In genomic region chr16:51924744-51925143, GRCh38 we compare ENCODE assay signal across 17 cellular contexts.
DNase-seq lines count a peak whose midpoint lies in the region; ATAC-seq and TF ChIP-seq lines count a peak whose summit lies in the region.
"Had no signal": no experiment of that assay in that cellular context is flagged by ENCODE, and none has a peak within 500 bp of the region (broad histone marks: within the 10 kb centered on the region; RNA-seq: fewer than 3 reads in every experiment).

No MANE protein-coding gene starts in this region.

- ATAC-seq in GM21447 (IDR thresholded peaks at IDR 0.05; ENCODE audit: unreplicated experiment): no peak
- ATAC-seq: GM12878 had no signal

- no peak for TF ChIP-seq CTCF in stomach (IDR thresholded peaks at IDR 0.05)

- peak; percentile 58 for DNase-seq in DMS53 (lab: John Stamatoyannopoulos, UW)
- peak; percentile 25 for DNase-seq in DMS53 treated with DMSO at 0.1 percent for 48 hours (lab: John Stamatoyannopoulos, UW; ENCODE audit: unreplicated experiment)
- peak; percentile 13 for DNase-seq in mucosa of gallbladder (ENCODE audit: low spot score)
- DNase-seq in stomach: no peak
- DNase-seq in NCI-H510A treated with DMSO at 0.1 percent for 48 hours (lab: John Stamatoyannopoulos, UW): no peak
- DNase-seq: C1 segment of cervical spinal cord; Calu3; CD4-positive, alpha-beta memory T cell; COR-L47; DMS79; EL; GDM1; GOT3; HFFc6 had no signal

- no peak for TF ChIP-seq EP300 in stomach (IDR thresholded peaks at IDR 0.05)

- H3K4me1 ChIP-seq in stomach: peaks cover 7 to 16% (median 10%) of the 10 kb centered on the region in 4 donors
- H3K4me1 ChIP-seq: HAP-1 had no signal

- 31 to 58% (median 37%) methylated on average over 1 of the region's 1 CpG for WGBS in stomach, 5 donors

- no peak overlapping the region for H3K4me3 ChIP-seq in stomach
- H3K4me3 ChIP-seq: GM12878, HAP-1 had no signal

- no peaks in the 10 kb centered on the region for H3K9me3 ChIP-seq in stomach
- H3K9me3 ChIP-seq: HAP-1 had no signal

- intact Hi-C loops in stomach (cut with DNase I; ENCODE audit: low total_unique reads): no loop called here

- no peaks in the 10 kb centered on the region for H3K27me3 ChIP-seq in stomach

- H3K27ac ChIP-seq in stomach: peak overlapping the region in 3 of 5 donors; percentile 20 to 65 (median 22)

- no peak for TF ChIP-seq POLR2A in stomach (IDR thresholded peaks at IDR 0.05)

- H3K36me3 ChIP-seq in stomach: no peaks in the 10 kb centered on the region
- H3K36me3 ChIP-seq: HAP-1 had no signal

Comparison
In these comparisons a context has a peak if more than half of its experiments do, and no peak if none do; other contexts are left out.
1. DNase-seq: peak in DMS53 (single experiment), DMS53 treated with DMSO at 0.1 percent for 48 hours (single experiment) and mucosa of gallbladder (single experiment); none in stomach (single experiment) and NCI-H510A treated with DMSO at 0.1 percent for 48 hours (single experiment).